14 cellular contexts compared by ENCODE assay signal in the genomic region with DNA sequence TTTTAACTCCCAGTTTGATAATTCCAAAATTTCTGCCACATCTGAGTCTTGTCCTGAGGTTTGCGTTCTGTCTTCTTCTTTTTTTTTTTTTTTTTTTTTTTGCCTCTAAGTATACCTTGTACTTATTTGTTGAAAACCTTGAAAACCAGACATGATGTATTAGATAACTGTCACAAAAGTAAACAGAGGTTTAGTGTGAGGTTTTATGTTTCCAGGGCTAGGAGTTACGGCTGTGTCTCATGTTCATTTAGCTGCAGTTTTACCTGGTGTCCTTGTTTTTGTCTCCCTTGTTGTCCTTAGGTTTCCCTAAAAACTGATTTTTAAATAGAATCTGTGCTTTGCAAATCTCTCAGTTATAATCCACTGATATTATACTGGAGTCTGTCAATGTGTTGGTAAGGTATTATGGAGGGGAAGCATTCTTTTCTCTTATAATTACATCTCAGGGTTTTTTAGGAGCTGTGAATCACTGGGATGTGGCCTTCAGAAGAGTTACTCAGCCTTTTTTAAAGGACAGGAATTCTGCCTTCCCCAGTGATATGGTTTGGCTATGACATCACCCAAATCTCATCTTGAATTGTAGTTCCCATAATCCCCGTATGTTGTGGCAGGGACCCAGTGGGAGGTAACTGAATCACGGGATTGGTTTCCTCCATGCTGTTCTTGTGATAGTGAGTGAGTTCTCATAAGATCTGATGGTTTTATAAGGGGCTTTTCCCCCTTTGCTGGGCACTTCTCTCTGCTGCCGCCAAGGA.
DNase-seq lines count a peak whose midpoint lies in the region; ATAC-seq and TF ChIP-seq lines count a peak whose summit lies in the region.
"Had no signal": no experiment of that assay in that cellular context is flagged by ENCODE, and none has a peak within 500 bp of the region (broad histone marks: within the 10 kb centered on the region; RNA-seq: fewer than 3 reads in every experiment).

No MANE protein-coding gene starts in this region.

- H3K4me3 Mint-ChIP-seq in HFFc6: peak overlapping the region; percentile 61
- H3K4me3 Mint-ChIP-seq in activated CD8-positive, alpha-beta T cell treated with anti-CD3 and anti-CD28 coated beads for 36 hours: no peak overlapping the region
- H3K4me3 Mint-ChIP-seq: GM23338 had no signal

- POLR2A ChIA-PET in activated CD8-positive, alpha-beta T cell treated with anti-CD3 and anti-CD28 coated beads for 36 hours (lab: Charles Lee): no interaction called here

- H3K27me3 Mint-ChIP-seq in HFFc6 (ENCODE audit: insufficient read depth): peaks cover 1% of the 10 kb centered on the region; the same call in 1 of the 2 replicates
- no peaks in the 10 kb centered on the region for H3K27me3 Mint-ChIP-seq in activated CD8-positive, alpha-beta T cell treated with anti-CD3 and anti-CD28 coated beads for 36 hours

- H3K4me1 Mint-ChIP-seq in HFFc6 (ENCODE audit: low read depth): peaks cover 17% of the 10 kb centered on the region
- H3K4me1 Mint-ChIP-seq in activated CD8-positive, alpha-beta T cell treated with anti-CD3 and anti-CD28 coated beads for 36 hours (ENCODE audit: low read depth): peaks cover 20% of the 10 kb centered on the region
- H3K4me1 Mint-ChIP-seq: GM23338 had no signal

- CTCF ChIA-PET in activated CD8-positive, alpha-beta T cell treated with anti-CD3 and anti-CD28 coated beads for 36 hours (lab: Charles Lee): no interaction called here

- TF ChIP-seq CTCF in AG09309 (IDR thresholded peaks at IDR 0.05; ENCODE audit: control insufficient read depth, insufficient read depth, low read depth, low read length, missing control alignments) (no peak), HFFc6 (IDR thresholded peaks at IDR 0.05) (no peak)
- TF ChIP-seq CTCF in activated CD8-positive, alpha-beta T cell treated with anti-CD3 and anti-CD28 coated beads for 36 hours (IDR thresholded peaks at IDR 0.05): no peak

- H3K9me3 Mint-ChIP-seq in HFFc6: no peaks in the 10 kb centered on the region
- H3K9me3 Mint-ChIP-seq in activated CD8-positive, alpha-beta T cell treated with anti-CD3 and anti-CD28 coated beads for 36 hours: peaks cover 4% of the 10 kb centered on the region

- peak overlapping the region; percentile 91 for H3K27ac Mint-ChIP-seq in HFFc6
- H3K27ac Mint-ChIP-seq in activated CD8-positive, alpha-beta T cell treated with anti-CD3 and anti-CD28 coated beads for 36 hours: peak overlapping the region; percentile 92
- H3K27ac Mint-ChIP-seq: GM23338 had no signal

- intact Hi-C loops in activated CD8-positive, alpha-beta T cell treated with anti-CD3 and anti-CD28 coated beads for 36 hours (cut with micrococcal nuclease): no loop called here

- DNase-seq in AG09309 (ENCODE audit: low read depth): peak; percentile 25
- peak; percentile 82 for DNase-seq in HFFc6
- DNase-seq in activated CD8-positive, alpha-beta T cell treated with anti-CD3 and anti-CD28 coated beads for 36 hours: no peak
- peak; percentile 72 for DNase-seq in iris pigment epithelial cell (ENCODE audit: low read depth)
- no peak for DNase-seq in SKM-1 (lab: John Stamatoyannopoulos, UW; ENCODE audit: unreplicated experiment)
- no peak for DNase-seq in NCI-H82 treated with DMSO at 0.1 percent for 48 hours (lab: John Stamatoyannopoulos, UW; ENCODE audit: unreplicated experiment)
- no peak for DNase-seq in AG08396 (ENCODE audit: low spot score)
- DNase-seq: activated gamma-delta T cell; colonic mucosa; DND-41; NCI-H1105; stimulated activated CD4-positive, alpha-beta T cell treated with anti-CD3 and anti-CD28 coated beads, Interleukin-2, amount 100 ng/mL, for 24 hours had no signal

- no peak for ATAC-seq in activated CD8-positive, alpha-beta T cell treated with anti-CD3 and anti-CD28 coated beads for 36 hours
- no peak for ATAC-seq in HG03108 (IDR thresholded peaks at IDR 0.05; ENCODE audit: unreplicated experiment)
- ATAC-seq: GM23338 had no signal

- no peak overlapping the region for H3K4me3 ChIP-seq in AG09309 (ENCODE audit: control insufficient read depth, low read depth, low read length)
- H3K4me3 ChIP-seq: colonic mucosa, GM23338 had no signal

- H3K36me3 Mint-ChIP-seq in HFFc6 (ENCODE audit: low read depth): no peaks in the 10 kb centered on the region
- H3K36me3 Mint-ChIP-seq in activated CD8-positive, alpha-beta T cell treated with anti-CD3 and anti-CD28 coated beads for 36 hours (ENCODE audit: low read depth): peaks cover 7% of the 10 kb centered on the region

Comparison
In these comparisons a context has a peak if more than half of its experiments do, and no peak if none do; other contexts are left out.
1. DNase-seq: peak in AG09309 (single experiment), HFFc6 (single experiment) and iris pigment epithelial cell (single experiment); none in activated CD8-positive, alpha-beta T cell treated with anti-CD3 and anti-CD28 coated beads for 36 hours (single experiment), SKM-1 (single experiment), NCI-H82 treated with DMSO at 0.1 percent for 48 hours (single experiment) and AG08396 (single experiment).